In genomic region chr20:37343994-37344355, GRCh38 we compare ENCODE assay signal across 13 cellular contexts. TPM values are rescaled to one million over a fixed set of nuclear protein-coding genes. Genes with fewer than 3 reads are reported as not detected.
DNase-seq lines count a peak whose midpoint lies in the region; ATAC-seq, FAIRE-seq and TF ChIP-seq lines count a peak whose summit lies in the region.
"Had no signal": no experiment of that assay in that cellular context is flagged by ENCODE, and none has a peak within 500 bp of the region (broad histone marks: within the 10 kb centered on the region; RNA-seq: fewer than 3 reads in every experiment).

No MANE protein-coding gene starts in this region.

- H3K23ac ChIP-seq in mesendoderm (ENCODE audit: low read length): no peak overlapping the region

- no peak overlapping the region for H4K5ac ChIP-seq in mesendoderm (ENCODE audit: low read length)

- no CpG with 5 or more reads among the region's 4 CpGs for WGBS in mesendoderm (ENCODE audit: extremely low coverage, insufficient coverage, low lambda C conversion rate)
- WGBS in suprapubic skin: 73% methylated on average over 4 of the region's 4 CpGs

- no peak for ATAC-seq in HG02571 (IDR thresholded peaks at IDR 0.05; ENCODE audit: unreplicated experiment)

- no peak overlapping the region for H4K8ac ChIP-seq in mesendoderm (ENCODE audit: low read depth, low read length)

- H3K4me3 Mint-ChIP-seq in activated T-helper 1 cell treated with anti-CD3 and anti-CD28 coated beads, Interleukin-12 subunit alpha, Interleukin-12 subunit beta, Interleukin-2, Interleukin-4 antibody, amounts not matched to agents 30 ng/mL and 10 ng/mL and 1 ng/mL, durations not matched to agents 14 hours and 24 hours and 36 hours: peak overlapping the region; percentile 80

- no peak overlapping the region for H3K9ac ChIP-seq in mesendoderm (ENCODE audit: low read length)

- no peak overlapping the region for H3K4ac ChIP-seq in mesendoderm (ENCODE audit: low read depth, low read length)

- H3K36me3 Mint-ChIP-seq in activated T-helper 1 cell treated with anti-CD3 and anti-CD28 coated beads, Interleukin-12 subunit alpha, Interleukin-12 subunit beta, Interleukin-2, Interleukin-4 antibody, amounts not matched to agents 30 ng/mL and 10 ng/mL and 1 ng/mL, durations not matched to agents 14 hours and 24 hours and 36 hours (ENCODE audit: low read depth): no peaks in the 10 kb centered on the region
- H3K36me3 Mint-ChIP-seq: activated naive CD4-positive, alpha-beta T cell treated with anti-CD3 and anti-CD28 coated beads, Interleukin-2, amount 10 ng/mL, durations not matched to agents 7 days and 5 days had no signal

- H2BK5ac ChIP-seq in mesendoderm (ENCODE audit: low read length): no peak overlapping the region

- H3K27ac Mint-ChIP-seq in activated T-helper 1 cell treated with anti-CD3 and anti-CD28 coated beads, Interleukin-12 subunit alpha, Interleukin-12 subunit beta, Interleukin-2, Interleukin-4 antibody, amounts not matched to agents 30 ng/mL and 10 ng/mL and 1 ng/mL, durations not matched to agents 14 hours and 24 hours and 36 hours: no peak overlapping the region
- H3K27ac Mint-ChIP-seq: activated naive CD4-positive, alpha-beta T cell treated with anti-CD3 and anti-CD28 coated beads, Interleukin-2, amount 10 ng/mL, durations not matched to agents 7 days and 5 days had no signal

- peak overlapping the region; percentile 63 for H3K56ac ChIP-seq in mesendoderm (ENCODE audit: low read length)

- peaks cover 21% of the 10 kb centered on the region for H3K4me1 Mint-ChIP-seq in activated T-helper 1 cell treated with anti-CD3 and anti-CD28 coated beads, Interleukin-12 subunit alpha, Interleukin-12 subunit beta, Interleukin-2, Interleukin-4 antibody, amounts not matched to agents 30 ng/mL and 10 ng/mL and 1 ng/mL, durations not matched to agents 14 hours and 24 hours and 36 hours (ENCODE audit: low read depth)

- peaks cover 24% of the 10 kb centered on the region for H3K79me2 ChIP-seq in mesendoderm (ENCODE audit: control insufficient read depth, insufficient read depth, low read length)

- H3K79me1 ChIP-seq in mesendoderm (ENCODE audit: low read length): peaks cover 20% of the 10 kb centered on the region

- no peak for TF ChIP-seq CTCF in suprapubic skin (IDR thresholded peaks at IDR 0.05)

- H3K4me1 ChIP-seq in mesendoderm (ENCODE audit: control insufficient read depth, low read depth, low read length) (no peaks in the 10 kb centered on the region), suprapubic skin (peaks cover 44% of the 10 kb centered on the region)

- H3K27ac ChIP-seq in mesendoderm (ENCODE audit: low read depth, low read length) (no peak overlapping the region), suprapubic skin (peak overlapping the region; percentile 90)
- H3K27ac ChIP-seq: SJCRH30 had no signal

- H3K27me3 Mint-ChIP-seq in activated T-helper 1 cell treated with anti-CD3 and anti-CD28 coated beads, Interleukin-12 subunit alpha, Interleukin-12 subunit beta, Interleukin-2, Interleukin-4 antibody, amounts not matched to agents 30 ng/mL and 10 ng/mL and 1 ng/mL, durations not matched to agents 14 hours and 24 hours and 36 hours (ENCODE audit: insufficient read depth): peaks cover 4% of the 10 kb centered on the region

- H3K9me3 Mint-ChIP-seq in activated T-helper 1 cell treated with anti-CD3 and anti-CD28 coated beads, Interleukin-12 subunit alpha, Interleukin-12 subunit beta, Interleukin-2, Interleukin-4 antibody, amounts not matched to agents 30 ng/mL and 10 ng/mL and 1 ng/mL, durations not matched to agents 14 hours and 24 hours and 36 hours: no peaks in the 10 kb centered on the region
- H3K9me3 Mint-ChIP-seq: activated naive CD4-positive, alpha-beta T cell treated with anti-CD3 and anti-CD28 coated beads, Interleukin-2, amount 10 ng/mL, durations not matched to agents 7 days and 5 days had no signal

- H2AK5ac ChIP-seq in mesendoderm (ENCODE audit: low read length): no peak overlapping the region

- no peak overlapping the region for H3K18ac ChIP-seq in mesendoderm (ENCODE audit: low read length)

- H3K4me3 ChIP-seq in mesendoderm (ENCODE audit: low read length) (no peak overlapping the region), suprapubic skin (no peak overlapping the region)
- H3K4me3 ChIP-seq: SJCRH30 had no signal

- DNase-seq in GM12892 (ENCODE audit: insufficient read length): no peak
- DNase-seq in activated T-helper 1 cell treated with anti-CD3 and anti-CD28 coated beads, Interleukin-12 subunit alpha, Interleukin-12 subunit beta, Interleukin-2, Interleukin-4 antibody, amounts not matched to agents 30 ng/mL and 10 ng/mL and 1 ng/mL, durations not matched to agents 14 hours and 24 hours and 36 hours (ENCODE audit: low spot score): no peak
- no peak for DNase-seq in mesendoderm
- no peak for DNase-seq in suprapubic skin (ENCODE audit: low spot score in 2 of 2)
- DNase-seq in HuH-7 (ENCODE audit: low spot score): no peak
- no peak for DNase-seq in activated naive CD4-positive, alpha-beta T cell (lab: John Stamatoyannopoulos, UW)
- DNase-seq in HPDE6-E6E7 (ENCODE audit: extremely low spot score): no peak
- DNase-seq: central memory CD4-positive, alpha-beta T cell; stimulated activated naive CD4-positive, alpha-beta T cell had no signal

- H3K36me3 ChIP-seq in mesendoderm (ENCODE audit: control insufficient read depth, insufficient read depth, low read length) (no peaks in the 10 kb centered on the region), suprapubic skin (no peaks in the 10 kb centered on the region)
- H3K36me3 ChIP-seq: SJCRH30 had no signal

- H3K27me3 ChIP-seq in mesendoderm (ENCODE audit: insufficient read depth, low read length, poor library complexity) (no peaks in the 10 kb centered on the region), suprapubic skin (no peaks in the 10 kb centered on the region)
- H3K27me3 ChIP-seq: SJCRH30 had no signal

- TF ChIP-seq POLR2A in GM12892 (IDR thresholded peaks at IDR 0.05; ENCODE audit: low read depth, low read length): 0 out of 2 replicates have a peak, but pooled peaks have one; percentile 16
- TF ChIP-seq POLR2A in suprapubic skin (IDR thresholded peaks at IDR 0.05): no peak

- intact Hi-C loops in activated T-helper 1 cell treated with anti-CD3 and anti-CD28 coated beads, Interleukin-12 subunit alpha, Interleukin-12 subunit beta, Interleukin-2, Interleukin-4 antibody, amounts not matched to agents 30 ng/mL and 10 ng/mL and 1 ng/mL, durations not matched to agents 14 hours and 24 hours and 36 hours (cut with micrococcal nuclease): no loop called here

- TF ChIP-seq EP300 in suprapubic skin (IDR thresholded peaks at IDR 0.05): no peak

- no peak overlapping the region for H2BK120ac ChIP-seq in mesendoderm (ENCODE audit: low read depth, low read length)

- no peak overlapping the region for H2BK15ac ChIP-seq in mesendoderm (replicated peaks; ENCODE audit: low read depth)

- no peaks in the 10 kb centered on the region for H3K9me3 ChIP-seq in suprapubic skin
- H3K9me3 ChIP-seq: SJCRH30 had no signal

- FAIRE-seq in GM12892 (lab: Jason Lieb, UNC): no peak
- FAIRE-seq: TTC549 had no signal

- H3K4me2 ChIP-seq in mesendoderm (ENCODE audit: low read length): no peak overlapping the region

RNA-seq across cellular contexts. Expression of gene SRC, which starts 2.0 kb away (rescaled TPM):
- 18.6 TPM for polyA plus RNA-seq in GM12892 (2012; ENCODE audit: missing spikeins)
- 6.2 and 6.4 TPM in 2 replicates for total RNA-seq in activated T-helper 1 cell treated with anti-CD3 and anti-CD28 coated beads, Interleukin-12 subunit alpha, Interleukin-12 subunit beta, Interleukin-2, Interleukin-4 antibody, amounts not matched to agents 30 ng/mL and 10 ng/mL and 1 ng/mL, durations not matched to agents 14 hours and 24 hours and 36 hours
- 18.4 TPM for polyA plus RNA-seq in mesendoderm (2013, experiment 1 of 2)
- polyA plus RNA-seq in mesendoderm (2013, experiment 2 of 2): 19.3 TPM
- total RNA-seq in suprapubic skin: 10 to 100 TPM; 18.8 to 39.5 (median 26.0) TPM

RNA-seq across cellular contexts. Expression of gene MANBAL, which starts 54.5 kb away (rescaled TPM):
- polyA plus RNA-seq in GM12892 (2012; ENCODE audit: missing spikeins): 26.6 TPM
- total RNA-seq in activated T-helper 1 cell treated with anti-CD3 and anti-CD28 coated beads, Interleukin-12 subunit alpha, Interleukin-12 subunit beta, Interleukin-2, Interleukin-4 antibody, amounts not matched to agents 30 ng/mL and 10 ng/mL and 1 ng/mL, durations not matched to agents 14 hours and 24 hours and 36 hours: 14.6 and 16.4 TPM in 2 replicates
- polyA plus RNA-seq in mesendoderm (2013, experiment 1 of 2): 53.9 TPM
- polyA plus RNA-seq in mesendoderm (2013, experiment 2 of 2): 53.4 TPM
- total RNA-seq in suprapubic skin: 10 to 100 TPM; 15.4 to 32.3 (median 25.4) TPM
